ENCODE assay signal across 1 cellular context in genomic region chr6:26103141-26103769, GRCh38.
TF ChIP-seq lines count a peak whose summit lies in the region.

No MANE protein-coding gene starts in this region.

TF ChIP-seq in K562, 482 proteins besides CTCF, POLR2A, EP300 and RAD21 (continued from another document and continues in another):
- TF ChIP-seq ZNF280B (CRISPR knock-in tag; IDR thresholded peaks at IDR 0.05) (no peak), C11orf30 (IDR thresholded peaks at IDR 0.05; ENCODE audit: low read depth) (no peak), CCAR2 (IDR thresholded peaks at IDR 0.05; ENCODE audit: low read depth, low read length) (no peak), CBFA2T2 (conservative IDR thresholded peaks at IDR 0.05) (no peak), THRAP3 (IDR thresholded peaks at IDR 0.05; ENCODE audit: borderline replicate concordance) (no peak), ETV1 (tag; conservative IDR thresholded peaks at IDR 0.05; ENCODE audit: low read depth) (no peak), TBP (optimal IDR thresholded peaks at IDR 0.05; ENCODE audit: low read depth, low read length) (no peak), BRD4 (IDR thresholded peaks at IDR 0.05) (no peak), EHMT2 (IDR thresholded peaks at IDR 0.05) (no peak), PURB (CRISPR knock-in tag; IDR thresholded peaks at IDR 0.05; ENCODE audit: low read depth) (no peak), ZNF449 (CRISPR knock-in tag; IDR thresholded peaks at IDR 0.05) (no peak), KLF16 (IDR thresholded peaks at IDR 0.05) (no peak), MTA1 (IDR thresholded peaks at IDR 0.05; ENCODE audit: borderline replicate concordance) (no peak), ZNF384 (IDR thresholded peaks at IDR 0.05; ENCODE audit: low read depth, low read length) (no peak), MGA (IDR thresholded peaks at IDR 0.05) (no peak), ZNF764 (CRISPR knock-in tag; IDR thresholded peaks at IDR 0.05; ENCODE audit: low read depth) (no peak), CEBPB (tag; IDR thresholded peaks at IDR 0.05) (no peak), PCBP1 (IDR thresholded peaks at IDR 0.05; ENCODE audit: low read depth, low read length, poor library complexity, severe bottlenecking) (no peak), TOE1 (IDR thresholded peaks at IDR 0.05; ENCODE audit: borderline replicate concordance) (no peak), TOE1 (CRISPR knock-in tag; IDR thresholded peaks at IDR 0.05; ENCODE audit: borderline replicate concordance, low read depth) (no peak), TEAD1 (CRISPR knock-in tag; IDR thresholded peaks at IDR 0.05) (peak in 1 of 2 experiments; percentile 4; a peak in 1 of 4 replicates), CUX1 (CRISPR knock-in tag; IDR thresholded peaks at IDR 0.05) (no peak; the same call in 1 of the 2 replicates), HSF4 (CRISPR knock-in tag; IDR thresholded peaks at IDR 0.05; ENCODE audit: borderline replicate concordance) (no peak), ZNF274 (IDR thresholded peaks at IDR 0.05; ENCODE audit: borderline replicate concordance, low read depth, low read length) (no peak), STAT5B (CRISPR knock-in tag; IDR thresholded peaks at IDR 0.05) (no peak), ARID3A (IDR thresholded peaks at IDR 0.05; ENCODE audit: borderline replicate concordance, low read depth, low read length) (no peak), ZBTB34 (CRISPR knock-in tag; IDR thresholded peaks at IDR 0.05) (no peak), TFE3 (CRISPR knock-in tag; IDR thresholded peaks at IDR 0.05) (no peak), PTRF (tag; IDR thresholded peaks at IDR 0.05) (no peak), NFXL1 (CRISPR knock-in tag; IDR thresholded peaks at IDR 0.05) (no peak), ELF2 (CRISPR knock-in tag; IDR thresholded peaks at IDR 0.05) (no peak)
